In genomic region chr11:17790453-17790852, GRCh38 we compare ENCODE assay signal across 2 cellular contexts.
TF ChIP-seq lines count a peak whose summit lies in the region.

No MANE protein-coding gene starts in this region.

TF ChIP-seq in A549, 52 proteins besides CTCF, POLR2A, EP300 and RAD21:
- TF ChIP-seq RNF2 (IDR thresholded peaks at IDR 0.05; ENCODE audit: borderline replicate concordance, low read depth), result no peak
- TF ChIP-seq HOXB13 (CRISPR knock-in tag; IDR thresholded peaks at IDR 0.05; ENCODE audit: low read depth), result no peak
- no peak for TF ChIP-seq FOSL2 (IDR thresholded peaks at IDR 0.05)
- TF ChIP-seq FOSL2 (CRISPR knock-in tag; IDR thresholded peaks at IDR 0.05), result peak; percentile 56; the same call in 1 of the 2 replicates
- no peak for TF ChIP-seq REST (IDR thresholded peaks at IDR 0.05)
- no peak for TF ChIP-seq RFX5 (IDR thresholded peaks at IDR 0.05)
- no peak for TF ChIP-seq SREBF2 (IDR thresholded peaks at IDR 0.05)

TF ChIP-seq in K562, 482 proteins besides CTCF, POLR2A, EP300 and RAD21:
- TF ChIP-seq CEBPB (tag; IDR thresholded peaks at IDR 0.05) (0 out of 2 replicates have a peak, but pooled peaks have one; percentile 25), ZNF124 (CRISPR knock-in tag; IDR thresholded peaks at IDR 0.05) (no peak), MAFG (tag; conservative IDR thresholded peaks at IDR 0.05) (0 out of 2 replicates have a peak, but pooled peaks have one; percentile 31), FOSL1 (tag; conservative IDR thresholded peaks at IDR 0.05) (peak; percentile 67), RBFOX2 (IDR thresholded peaks at IDR 0.05; ENCODE audit: low read depth, low read length) (no peak), POLR2H (tag; IDR thresholded peaks at IDR 0.05; ENCODE audit: low read depth) (no peak), NFE2 (IDR thresholded peaks at IDR 0.05; ENCODE audit: low read depth) (peak; percentile 14; the same call in 1 of the 2 replicates), CEBPG (CRISPR knock-in tag; IDR thresholded peaks at IDR 0.05) (no peak), CEBPG (tag; conservative IDR thresholded peaks at IDR 0.05 in 1 of 2, IDR thresholded peaks at IDR 0.05 in 1 of 2) (peak in 1 of 2 experiments; percentile 65; a peak in 2 of 4 replicates), ATF3 (IDR thresholded peaks at IDR 0.05) (peak; percentile 25; the same call in 1 of the 2 replicates), ATF3 (CRISPR knock-in tag; conservative IDR thresholded peaks at IDR 0.05) (no peak), POLR3G (IDR thresholded peaks at IDR 0.05; ENCODE audit: extremely low read depth, insufficient read length, insufficient replicate concordance) (no peak)
TF ChIP-seq in K562: peak in this region for 6.
